In genomic region chr20:21303061-21303871, GRCh38 we compare ENCODE assay signal across 1 cellular context.
A peak's percentile ranks its signal among the peaks of the same experiment; 100 is the strongest.
TF ChIP-seq lines count a peak whose summit lies in the region.

XRN2 (plus strand) TSS chr20:21303331; CDS start chr20:21303399, 68 bp downstream.

TF ChIP-seq in HepG2, 621 proteins besides CTCF, POLR2A, EP300 and RAD21 (continued from another document and continues in another):
- peak; percentile 77 for TF ChIP-seq ZNF646 (CRISPR knock-in tag; IDR thresholded peaks at IDR 0.05)
- peak; percentile 91 for TF ChIP-seq ZNF775 (CRISPR knock-in tag; IDR thresholded peaks at IDR 0.05; ENCODE audit: borderline replicate concordance)
- peak; percentile 53 for TF ChIP-seq ZBTB7B (CRISPR knock-in tag; IDR thresholded peaks at IDR 0.05)
- TF ChIP-seq PPARG (CRISPR knock-in tag; conservative IDR thresholded peaks at IDR 0.05), result peak; percentile 8; the same call in 1 of the 2 replicates
- peak; percentile 98; the same call in 1 of the 2 replicates for TF ChIP-seq ZNF724P (CRISPR knock-in tag; IDR thresholded peaks at IDR 0.05; ENCODE audit: borderline replicate concordance)
- peak; percentile 81; the same call in 1 of the 2 replicates for TF ChIP-seq RNF219 (CRISPR knock-in tag; IDR thresholded peaks at IDR 0.05)
- TF ChIP-seq ZNF704 (CRISPR knock-in tag; IDR thresholded peaks at IDR 0.05; ENCODE audit: borderline replicate concordance), result peak; percentile 91; the same call in 1 of the 2 replicates
- TF ChIP-seq CAMTA2 (CRISPR knock-in tag; IDR thresholded peaks at IDR 0.05; ENCODE audit: borderline replicate concordance), result peak; percentile 75; the same call in 1 of the 2 replicates
- peak; percentile 86 for TF ChIP-seq ZBTB38 (CRISPR knock-in tag; IDR thresholded peaks at IDR 0.05)
- TF ChIP-seq HCFC1 (IDR thresholded peaks at IDR 0.05; ENCODE audit: low read depth, low read length), result peak; percentile 74
- TF ChIP-seq ZBTB46 (CRISPR knock-in tag; IDR thresholded peaks at IDR 0.05; ENCODE audit: borderline replicate concordance), result 0 out of 2 replicates have a peak, but pooled peaks have one; percentile 16
- peak; percentile 83 for TF ChIP-seq AGO1 (IDR thresholded peaks at IDR 0.05; ENCODE audit: low read depth, low read length, poor library complexity, severe bottlenecking)
- no peak; the same call in 1 of the 2 replicates for TF ChIP-seq ZNF816 (CRISPR knock-in tag; IDR thresholded peaks at IDR 0.05; ENCODE audit: borderline replicate concordance)
- peak; percentile 59 for TF ChIP-seq ZBTB25 (CRISPR knock-in tag; IDR thresholded peaks at IDR 0.05)
- no peak; the same call in 1 of the 2 replicates for TF ChIP-seq SIX4 (CRISPR knock-in tag; IDR thresholded peaks at IDR 0.05)
- no peak for TF ChIP-seq ZNF674 (CRISPR knock-in tag; IDR thresholded peaks at IDR 0.05; ENCODE audit: low read depth)
- TF ChIP-seq CREB3 (CRISPR knock-in tag; IDR thresholded peaks at IDR 0.05), result peak; percentile 92
- TF ChIP-seq TFE3 (CRISPR knock-in tag; IDR thresholded peaks at IDR 0.05), result peak; percentile 95
- peak; percentile 94 for TF ChIP-seq JUN (CRISPR knock-in tag; IDR thresholded peaks at IDR 0.05)
- TF ChIP-seq SRY (CRISPR knock-in tag; IDR thresholded peaks at IDR 0.05), result peak; percentile 96
- 0 out of 2 replicates have a peak, but pooled peaks have one; percentile 40 for TF ChIP-seq ZBTB33 (CRISPR knock-in tag; IDR thresholded peaks at IDR 0.05)
- TF ChIP-seq ZNF101 (CRISPR knock-in tag; IDR thresholded peaks at IDR 0.05; ENCODE audit: borderline replicate concordance, low read depth), result no peak
- TF ChIP-seq RXRA (CRISPR knock-in tag; IDR thresholded peaks at IDR 0.05), result peak; percentile 76
- peak; percentile 91 for TF ChIP-seq E2F1 (CRISPR knock-in tag; IDR thresholded peaks at IDR 0.05)
- TF ChIP-seq GABPB1 (CRISPR knock-in tag; IDR thresholded peaks at IDR 0.05), result peak; percentile 99
- no peak for TF ChIP-seq ZNF644 (CRISPR knock-in tag; IDR thresholded peaks at IDR 0.05; ENCODE audit: low read depth)
- peak; percentile 84; the same call in 1 of the 2 replicates for TF ChIP-seq ZNF275 (CRISPR knock-in tag; IDR thresholded peaks at IDR 0.05; ENCODE audit: borderline replicate concordance)
- peak; percentile 94 for TF ChIP-seq YEATS2 (CRISPR knock-in tag; IDR thresholded peaks at IDR 0.05; ENCODE audit: borderline replicate concordance)
- TF ChIP-seq ZNF280D (CRISPR knock-in tag; IDR thresholded peaks at IDR 0.05), result peak; percentile 70
